21 cellular contexts compared by ENCODE assay signal in genomic region chr5:2205596-2205995, GRCh38.
DNase-seq lines count a peak whose midpoint lies in the region; ATAC-seq, FAIRE-seq and TF ChIP-seq lines count a peak whose summit lies in the region.
"Had no signal": no experiment of that assay in that cellular context is flagged by ENCODE, and none has a peak within 500 bp of the region (broad histone marks: within the 10 kb centered on the region; RNA-seq: fewer than 3 reads in every experiment).

No MANE protein-coding gene starts in this region.

- no TSS peak for BruUV-seq in K562 (replicated peaks; lab: Mats Ljungman, UMichigan)

- in situ Hi-C loops in K562 (cut with MboI), result no loop called here

- H3K9ac ChIP-seq in HUES64 (ENCODE audit: low read depth, low read length) (no peak overlapping the region), K562 (ENCODE audit: insufficient read depth in 1 of 2, low read depth in 2 of 2, low read length in 2 of 2) (no peak overlapping the region), trophoblast cell (ENCODE audit: low read length) (no peak overlapping the region)

- no peak overlapping the region for H3K18ac ChIP-seq in trophoblast cell (ENCODE audit: low read length)

- no peaks in the 10 kb centered on the region for H3K79me2 ChIP-seq in K562 (ENCODE audit: control insufficient read depth, insufficient read depth, low read length)
- H3K79me2 ChIP-seq in trophoblast cell (ENCODE audit: control insufficient read depth, insufficient read depth, low read length, poor library complexity), result no peaks in the 10 kb centered on the region

- no peak overlapping the region for H2BK12ac ChIP-seq in trophoblast cell (ENCODE audit: low read length)

- intact Hi-C loops in K562 (cut with micrococcal nuclease), result no loop called here

- H3K79me1 ChIP-seq in trophoblast cell (ENCODE audit: low read length), result no peaks in the 10 kb centered on the region

- H4K12ac ChIP-seq in trophoblast cell (ENCODE audit: low read depth, low read length), result no peak overlapping the region

- H2AFZ ChIP-seq in K562 (ENCODE audit: low read depth, low read length) (no peak overlapping the region), trophoblast cell (ENCODE audit: insufficient read depth, low read length, poor library complexity) (no peak overlapping the region)

- no peak overlapping the region for H3K23ac ChIP-seq in trophoblast cell (ENCODE audit: low read length)

- no peak overlapping the region for H4K8ac ChIP-seq in trophoblast cell (ENCODE audit: low read depth, low read length)

- no peak overlapping the region for H3K4me2 ChIP-seq in K562 (ENCODE audit: insufficient read depth, low read length)
- peak overlapping the region; percentile 36 for H3K4me2 ChIP-seq in trophoblast cell (ENCODE audit: low read length)

- H3K4me1 ChIP-seq in HUES64 (ENCODE audit: insufficient read depth, low read length) (peaks cover 23% of the 10 kb centered on the region), K562 (replicated peaks in 1 of 2; ENCODE audit: control insufficient read depth in 2 of 2, insufficient read depth in 2 of 2, low read length in 2 of 2) (no peaks in the 10 kb centered on the region), mesodermal cell (ENCODE audit: control insufficient read depth, insufficient read depth, low read length, poor library complexity, severe bottlenecking) (no peaks in the 10 kb centered on the region), trophoblast cell (ENCODE audit: control insufficient read depth in 1 of 2, insufficient read depth in 2 of 2, low read length in 2 of 2) (no peaks in the 10 kb centered on the region)

- TF ChIP-seq EP300 in K562 (IDR thresholded peaks at IDR 0.05; ENCODE audit: low read length), result no peak

- H3K27me3 ChIP-seq in HUES64 (ENCODE audit: insufficient read depth, low read length), result peaks cover 5% of the 10 kb centered on the region; the same call in 1 of the 2 replicates
- peaks cover 8 to 38% of the 10 kb centered on the region in 2 experiments for H3K27me3 ChIP-seq in K562 (ENCODE audit: control insufficient read depth in 2 of 2, insufficient read depth in 2 of 2, low read length in 2 of 2)
- no peaks in the 10 kb centered on the region for H3K27me3 ChIP-seq in trophoblast cell (ENCODE audit: insufficient read depth, low read length)

- H3K36me3 ChIP-seq in HUES64 (ENCODE audit: insufficient read depth, low read length), result no peaks in the 10 kb centered on the region
- no peaks in the 10 kb centered on the region for H3K36me3 ChIP-seq in K562 (ENCODE audit: control insufficient read depth, insufficient read depth, low read length)
- H3K36me3 ChIP-seq in mesodermal cell (ENCODE audit: control insufficient read depth, insufficient read depth, low read length), result no peaks in the 10 kb centered on the region
- no peaks in the 10 kb centered on the region for H3K36me3 ChIP-seq in trophoblast cell (ENCODE audit: control insufficient read depth in 1 of 2, insufficient read depth in 2 of 2, low read length in 2 of 2)

- no peak for FAIRE-seq in K562 (lab: Jason Lieb, UNC)
- FAIRE-seq: GM19239, H1 had no signal

- POLR2A ChIA-PET in K562 (lab: Yijun Ruan, JAX), result no interaction called here

- H3K4ac ChIP-seq in trophoblast cell (ENCODE audit: low read depth, low read length), result no peak overlapping the region

- no peak overlapping the region for H2BK120ac ChIP-seq in trophoblast cell (ENCODE audit: insufficient read depth, low read length, poor library complexity)

- WGBS in HUES64, result 95% methylated on average over 24 of the region's 24 CpGs
- 3% methylated on average over 24 of the region's 24 CpGs for WGBS in K562 (ENCODE audit: insufficient coverage, low coverage, missing lambda C conversion rate)
- 90 to 95% methylated on average over 24 of the region's 24 CpGs for WGBS in mesodermal cell (ENCODE audit: insufficient coverage in 2 of 2), 2 experiments
- WGBS in trophoblast cell (ENCODE audit: extremely low coverage, insufficient coverage, insufficient read length), result no CpG with 5 or more reads among the region's 24 CpGs

- H3K27ac ChIP-seq in HUES64 (ENCODE audit: low read depth, low read length) (peak overlapping the region; percentile 58; the same call in 1 of the 2 replicates), K562 (ENCODE audit: extremely low read depth, low read depth, low read length) (no peak overlapping the region), mesodermal cell (ENCODE audit: low read depth, low read length, severe bottlenecking) (peak overlapping the region; percentile 66), trophoblast cell (ENCODE audit: low read depth, low read length) (no peak overlapping the region)
- H3K27ac ChIP-seq: RWPE1, SK-N-MC had no signal

- no peak for TF ChIP-seq CTCF in K562 (IDR thresholded peaks at IDR 0.05 in 2 of 3, conservative IDR thresholded peaks at IDR 0.05 in 1 of 3; ENCODE audit: insufficient read depth in 2 of 3, low read depth in 1 of 3, low read length in 3 of 3)

- H4K20me1 ChIP-seq in K562 (replicated peaks; ENCODE audit: control insufficient read depth, insufficient read depth, low read length), result no peaks in the 10 kb centered on the region

- H2BK5ac ChIP-seq in trophoblast cell (ENCODE audit: low read depth, low read length, poor library complexity), result no peak overlapping the region

- no peaks in the 10 kb centered on the region for H3K9me1 ChIP-seq in K562 (ENCODE audit: control insufficient read depth, insufficient read depth, low read length)

- no peak for TF ChIP-seq POLR2A in K562 (conservative IDR thresholded peaks at IDR 0.05)

- DNase-seq in K562 (ENCODE audit: extremely low read depth in 1 of 4, low spot score in 3 of 4) (no peak), trophoblast cell (no peak), Ammon's horn (ENCODE audit: low spot score) (no peak)
- DNase-seq in activated CD4-positive, CD25-positive, alpha-beta regulatory T cell (lab: John Stamatoyannopoulos, UW), result no peak
- DNase-seq: CD4-positive, CD25-positive, alpha-beta regulatory T cell; DMS79; NCI-H1092 treated with DMSO at 0.1 percent for 48 hours; NCI-H1436 treated with DMSO at 0.1 percent for 48 hours; NCI-H2029; NCI-H2227 treated with DMSO at 0.1 percent for 48 hours; NCI-H524; NCI-H774; NK-92 treated with Interleukin-12 subunit alpha and Interleukin-12 subunit beta, amount 100 ng/mL, for 24 hours; SHP77 treated with DMSO at 0.1 percent for 48 hours had no signal

- no peak overlapping the region for H4K91ac ChIP-seq in trophoblast cell (ENCODE audit: low read depth, low read length)

- no peak overlapping the region for H3K4me3 ChIP-seq in HUES64 (ENCODE audit: low read length)
- H3K4me3 ChIP-seq in K562, result no peak overlapping the region
- no peak overlapping the region for H3K4me3 ChIP-seq in mesodermal cell (ENCODE audit: extremely low read depth, insufficient read depth, low read length, poor library complexity, severe bottlenecking)
- H3K4me3 ChIP-seq in trophoblast cell (ENCODE audit: low read depth, low read length), result no peak overlapping the region
- H3K4me3 ChIP-seq: SK-N-MC had no signal

- ATAC-seq in K562 (no peak), HG03457 (IDR thresholded peaks at IDR 0.05; ENCODE audit: unreplicated experiment) (no peak)

- H3K14ac ChIP-seq in trophoblast cell (ENCODE audit: low read length), result no peak overlapping the region

- CTCF ChIA-PET in K562 (lab: Yijun Ruan, JAX; ENCODE audit: low intra/inter-chr PET ratio), result no interaction called here

- no peaks in the 10 kb centered on the region for H3K9me3 ChIP-seq in HUES64 (ENCODE audit: insufficient read depth, low read depth, low read length)
- no peaks in the 10 kb centered on the region for H3K9me3 ChIP-seq in K562 (replicated peaks; ENCODE audit: control insufficient read depth, insufficient read depth, low read depth, low read length)
- H3K9me3 ChIP-seq in mesodermal cell (ENCODE audit: control insufficient read depth, low read length), result no peaks in the 10 kb centered on the region
- no peaks in the 10 kb centered on the region for H3K9me3 ChIP-seq in trophoblast cell (ENCODE audit: insufficient read depth, low read depth, low read length)

- no peak overlapping the region for H2AK5ac ChIP-seq in trophoblast cell (ENCODE audit: low read length)

- TF ChIP-seq RAD21 in K562 (CRISPR knock-in tag; conservative IDR thresholded peaks at IDR 0.05 in 1 of 2, IDR thresholded peaks at IDR 0.05 in 1 of 2), result no peak

TF ChIP-seq in K562, 482 proteins besides CTCF, POLR2A, EP300 and RAD21:
- TF ChIP-seq STAT5A (IDR thresholded peaks at IDR 0.05; ENCODE audit: borderline replicate concordance, low read length), result no peak
- peak; percentile 55; the same call in 1 of the 2 replicates for TF ChIP-seq TFE3 (CRISPR knock-in tag; IDR thresholded peaks at IDR 0.05)

Comparison
In these comparisons a context has a peak if more than half of its experiments do, and no peak if none do; other contexts are left out.
1. H3K27ac ChIP-seq: peak in HUES64 (single experiment) and mesodermal cell (single experiment); none in K562 (single experiment) and trophoblast cell (single experiment).